9 cellular contexts compared by ENCODE assay signal in the genomic region with DNA sequence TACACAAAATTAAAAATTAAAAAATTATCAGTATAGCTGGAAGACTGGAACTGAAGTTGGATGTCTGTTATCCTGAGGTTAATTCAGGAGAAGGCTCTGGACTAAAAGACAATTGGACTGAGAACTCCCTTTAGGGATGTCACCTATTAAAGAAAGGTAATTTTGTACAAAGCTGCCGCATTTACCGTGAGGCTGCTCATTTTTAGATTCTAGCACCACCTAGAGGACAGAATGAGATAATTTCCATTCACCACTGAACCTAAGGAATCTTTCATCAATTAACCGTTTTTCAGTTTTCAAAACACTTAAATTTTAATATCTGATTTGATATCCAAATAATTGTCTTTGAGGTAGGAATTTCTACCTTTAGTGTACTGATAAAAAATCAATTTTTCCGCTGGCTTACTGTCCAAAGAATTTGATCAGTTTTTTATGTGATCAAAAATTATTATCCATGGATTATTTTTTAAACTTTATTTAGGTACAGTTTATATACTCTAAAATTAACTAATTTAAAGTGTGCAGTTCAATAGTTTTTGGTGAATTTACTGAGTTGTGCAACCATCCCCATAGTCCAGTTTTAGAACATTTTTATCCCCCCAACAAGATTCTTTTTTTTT.
DNase-seq lines count a peak whose midpoint lies in the region; ATAC-seq, FAIRE-seq and TF ChIP-seq lines count a peak whose summit lies in the region.
"Had no signal": no experiment of that assay in that cellular context is flagged by ENCODE, and none has a peak within 500 bp of the region (broad histone marks: within the 10 kb centered on the region; RNA-seq: fewer than 3 reads in every experiment).

No MANE protein-coding gene starts in this region.

- TF ChIP-seq CTCF in fibroblast of mammary gland (conservative IDR thresholded peaks at IDR 0.05; ENCODE audit: control insufficient read depth, insufficient read depth, low read depth, low read length): peak; percentile 70

- DNase-seq in AG08395 (ENCODE audit: low spot score): peak; percentile 61
- peak; percentile 14 for DNase-seq in GM12891 (ENCODE audit: insufficient read length, low spot score)
- DNase-seq in NCI-H1092 treated with DMSO at 0.1 percent for 48 hours (lab: John Stamatoyannopoulos, UW): peak; percentile 22
- peak; percentile 52 for DNase-seq in SKM-1 treated with dmso at 0.1 percent for 144 hours (lab: John Stamatoyannopoulos, UW; ENCODE audit: unreplicated experiment)
- peak; percentile 57 for DNase-seq in fibroblast of mammary gland (ENCODE audit: low read depth)
- peak; percentile 59 for DNase-seq in pons (ENCODE audit: low spot score)

- no peak for TF ChIP-seq POLR2A in GM12891 (IDR thresholded peaks at IDR 0.05; ENCODE audit: low read depth, low read length)

- ATAC-seq in HG03439 (IDR thresholded peaks at IDR 0.05; ENCODE audit: unreplicated experiment) (no peak), GM21825 (IDR thresholded peaks at IDR 0.05; ENCODE audit: unreplicated experiment) (no peak)
- ATAC-seq: stimulated activated naive CD8-positive, alpha-beta T cell treated with anti-CD3 and anti-CD28 coated beads, Interleukin-15, amount 100 ng/mL, for 72 hours had no signal

- no peak for FAIRE-seq in GM12891 (lab: Jason Lieb, UNC)

- H3K4me3 ChIP-seq in fibroblast of mammary gland (ENCODE audit: control insufficient read depth, low read depth, low read length): no peak overlapping the region

TF ChIP-seq in GM12891, 5 proteins besides CTCF, POLR2A, EP300 and RAD21:
- TF ChIP-seq SPI1 (IDR thresholded peaks at IDR 0.05; ENCODE audit: low read depth, low read length): no peak
- no peak for TF ChIP-seq PAX5 (IDR thresholded peaks at IDR 0.05; ENCODE audit: insufficient read depth, low read length, severe bottlenecking)
- TF ChIP-seq POU2F2 (IDR thresholded peaks at IDR 0.05; ENCODE audit: low read depth, low read length): no peak
- TF ChIP-seq TAF1 (IDR thresholded peaks at IDR 0.05; ENCODE audit: low read depth, low read length): no peak
- no peak for TF ChIP-seq POLR2AphosphoS5 (IDR thresholded peaks at IDR 0.05; ENCODE audit: low read depth, low read length)
TF ChIP-seq in GM12891: peak in this region for 0.
